ENCODE assay signal across 16 cellular contexts in the genomic region with DNA sequence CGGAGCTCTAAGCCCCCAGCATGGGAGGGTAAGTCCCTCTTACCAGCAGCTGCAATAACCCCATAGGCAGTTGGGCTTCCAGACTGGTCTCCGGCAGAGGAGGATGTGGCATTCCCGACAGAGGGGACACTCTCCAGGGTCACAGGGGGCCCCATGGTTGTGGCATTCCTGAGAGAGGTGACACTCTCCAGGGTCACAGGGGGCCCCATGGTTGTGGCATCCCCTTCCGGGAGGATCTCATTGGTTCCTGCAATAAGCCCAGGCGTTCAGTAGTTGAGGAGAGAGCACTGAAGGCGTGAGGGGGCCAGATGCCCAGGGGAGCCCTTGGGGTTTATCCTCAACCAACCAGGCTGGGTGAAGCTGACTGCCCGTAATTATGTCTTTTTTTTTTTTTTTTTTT. TPM values are rescaled to one million over a fixed set of nuclear protein-coding genes. Genes with fewer than 3 reads are reported as not detected.
DNase-seq lines count a peak whose midpoint lies in the region; ATAC-seq and TF ChIP-seq lines count a peak whose summit lies in the region.
"Had no signal": no experiment of that assay in that cellular context is flagged by ENCODE, and none has a peak within 500 bp of the region (broad histone marks: within the 10 kb centered on the region; RNA-seq: fewer than 3 reads in every experiment).

No MANE protein-coding gene starts in this region.

- no peak overlapping the region for H3K27ac Mint-ChIP-seq in activated naive CD8-positive, alpha-beta T cell treated with anti-CD3 and anti-CD28 coated beads, Interleukin-2, amount 10 ng/mL, durations not matched to agents 7 days and 5 days
- H3K27ac Mint-ChIP-seq in activated naive CD8-positive, alpha-beta T cell treated with anti-CD3 and anti-CD28 coated beads for 36 hours: no peak overlapping the region
- no peak overlapping the region for H3K27ac Mint-ChIP-seq in activated B cell treated with CpG ODN at 0.5 μM for 24 hours
- H3K27ac Mint-ChIP-seq: IgD-negative memory B cell; stimulated activated memory B cell treated with anti-CD40 and anti-IgM and Interleukin-4, amounts not matched to agents 10 μg/mL and 1 μg/mL and 100 μg/mL, for 72 hours had no signal

- H3K4me1 Mint-ChIP-seq in activated naive CD8-positive, alpha-beta T cell treated with anti-CD3 and anti-CD28 coated beads, Interleukin-2, amount 10 ng/mL, durations not matched to agents 7 days and 5 days: peaks cover 19% of the 10 kb centered on the region
- H3K4me1 Mint-ChIP-seq in activated naive CD8-positive, alpha-beta T cell treated with anti-CD3 and anti-CD28 coated beads for 36 hours: peaks cover 22% of the 10 kb centered on the region
- H3K4me1 Mint-ChIP-seq in activated B cell treated with CpG ODN at 0.5 μM for 24 hours: peaks cover 17% of the 10 kb centered on the region

- 62 to 74% methylated on average over 7 of the region's 7 CpGs for WGBS in lower leg skin, 2 donors

- H3K27me3 ChIP-seq in upper lobe of right lung: no peaks in the 10 kb centered on the region

- no peaks in the 10 kb centered on the region for H3K9me3 ChIP-seq in upper lobe of right lung
- H3K9me3 ChIP-seq: heart right ventricle had no signal

- H3K9me3 Mint-ChIP-seq in activated naive CD8-positive, alpha-beta T cell treated with anti-CD3 and anti-CD28 coated beads, Interleukin-2, amount 10 ng/mL, durations not matched to agents 7 days and 5 days: no peaks in the 10 kb centered on the region
- no peaks in the 10 kb centered on the region for H3K9me3 Mint-ChIP-seq in activated naive CD8-positive, alpha-beta T cell treated with anti-CD3 and anti-CD28 coated beads for 36 hours
- H3K9me3 Mint-ChIP-seq in activated B cell treated with CpG ODN at 0.5 μM for 24 hours: no peaks in the 10 kb centered on the region
- H3K9me3 Mint-ChIP-seq: IgD-negative memory B cell; stimulated activated memory B cell treated with anti-CD40 and anti-IgM and Interleukin-4, amounts not matched to agents 10 μg/mL and 1 μg/mL and 100 μg/mL, for 72 hours had no signal

- DNase-seq in activated naive CD8-positive, alpha-beta T cell treated with anti-CD3 and anti-CD28 coated beads, Interleukin-2, amount 10 ng/mL, durations not matched to agents 7 days and 5 days: peak; percentile 21
- no peak for DNase-seq in activated naive CD8-positive, alpha-beta T cell treated with anti-CD3 and anti-CD28 coated beads for 36 hours
- DNase-seq in activated B cell treated with CpG ODN at 0.5 μM for 24 hours (peak; percentile 13), lower leg skin (ENCODE audit: low spot score in 2 of 2) (peak; percentile 10 to 77), upper lobe of right lung (peak; percentile 54), AML-193 (lab: John Stamatoyannopoulos, UW) (no peak), T-helper 9 cell (no peak)
- DNase-seq: mesendoderm, NCI-H187 treated with DMSO at 0.1 percent for 48 hours, NCI-H226, RPMI8226, SW 1271, trophoblast cell had no signal

- H3K4me3 Mint-ChIP-seq in activated naive CD8-positive, alpha-beta T cell treated with anti-CD3 and anti-CD28 coated beads, Interleukin-2, amount 10 ng/mL, durations not matched to agents 7 days and 5 days: no peak overlapping the region
- no peak overlapping the region for H3K4me3 Mint-ChIP-seq in activated naive CD8-positive, alpha-beta T cell treated with anti-CD3 and anti-CD28 coated beads for 36 hours
- H3K4me3 Mint-ChIP-seq in activated B cell treated with CpG ODN at 0.5 μM for 24 hours: no peak overlapping the region
- H3K4me3 Mint-ChIP-seq: IgD-negative memory B cell; stimulated activated memory B cell treated with anti-CD40 and anti-IgM and Interleukin-4, amounts not matched to agents 10 μg/mL and 1 μg/mL and 100 μg/mL, for 72 hours had no signal

- TF ChIP-seq POLR2A in lower leg skin (IDR thresholded peaks at IDR 0.05): no peak

- CTCF ChIA-PET in activated B cell treated with CpG ODN at 0.5 μM for 24 hours (lab: Charles Lee): no interaction called here

- peaks cover 7% of the 10 kb centered on the region for H3K36me3 Mint-ChIP-seq in activated naive CD8-positive, alpha-beta T cell treated with anti-CD3 and anti-CD28 coated beads, Interleukin-2, amount 10 ng/mL, durations not matched to agents 7 days and 5 days
- H3K36me3 Mint-ChIP-seq in activated naive CD8-positive, alpha-beta T cell treated with anti-CD3 and anti-CD28 coated beads for 36 hours: peaks cover 21% of the 10 kb centered on the region
- peaks cover 8% of the 10 kb centered on the region for H3K36me3 Mint-ChIP-seq in activated B cell treated with CpG ODN at 0.5 μM for 24 hours (ENCODE audit: low read depth)

- ATAC-seq in activated naive CD8-positive, alpha-beta T cell treated with anti-CD3 and anti-CD28 coated beads, Interleukin-2, amount 10 ng/mL, durations not matched to agents 7 days and 5 days (ENCODE audit: low read depth): no peak
- ATAC-seq in activated B cell treated with CpG ODN at 0.5 μM for 24 hours (ENCODE audit: low read depth): no peak
- ATAC-seq in upper lobe of right lung: no peak
- ATAC-seq: stimulated activated memory B cell treated with anti-CD40 and anti-IgM and Interleukin-4, amounts not matched to agents 10 μg/mL and 1 μg/mL and 100 μg/mL, for 72 hours had no signal

- H3K36me3 ChIP-seq in upper lobe of right lung: no peaks in the 10 kb centered on the region

- H3K27me3 Mint-ChIP-seq in activated naive CD8-positive, alpha-beta T cell treated with anti-CD3 and anti-CD28 coated beads, Interleukin-2, amount 10 ng/mL, durations not matched to agents 7 days and 5 days: no peaks in the 10 kb centered on the region
- H3K27me3 Mint-ChIP-seq in activated naive CD8-positive, alpha-beta T cell treated with anti-CD3 and anti-CD28 coated beads for 36 hours: no peaks in the 10 kb centered on the region
- no peaks in the 10 kb centered on the region for H3K27me3 Mint-ChIP-seq in activated B cell treated with CpG ODN at 0.5 μM for 24 hours
- H3K27me3 Mint-ChIP-seq: IgD-negative memory B cell; stimulated activated memory B cell treated with anti-CD40 and anti-IgM and Interleukin-4, amounts not matched to agents 10 μg/mL and 1 μg/mL and 100 μg/mL, for 72 hours had no signal

- H3K4me3 ChIP-seq in lower leg skin (ENCODE audit: low read depth, poor library complexity, severe bottlenecking): no peak overlapping the region
- H3K4me3 ChIP-seq in upper lobe of right lung: no peak overlapping the region
- H3K4me3 ChIP-seq: heart right ventricle had no signal

- H3K4me1 ChIP-seq in upper lobe of right lung: peaks cover 10% of the 10 kb centered on the region

- POLR2A ChIA-PET in activated naive CD8-positive, alpha-beta T cell treated with anti-CD3 and anti-CD28 coated beads, Interleukin-2, amount 10 ng/mL, durations not matched to agents 7 days and 5 days (lab: Charles Lee): no interaction called here
- POLR2A ChIA-PET in activated B cell treated with CpG ODN at 0.5 μM for 24 hours (lab: Charles Lee): interaction anchor here (0.5 to 0.7 kb wide), 2 partner anchors 35 to 1039 kb away, joined by 10 to 12 read pairs; no protein-coding TSS in a partner anchor

- no peak overlapping the region for H3K27ac ChIP-seq in upper lobe of right lung

- TF ChIP-seq CTCF in activated B cell treated with CpG ODN at 0.5 μM for 24 hours (IDR thresholded peaks at IDR 0.05) (no peak), lower leg skin (IDR thresholded peaks at IDR 0.05) (no peak), upper lobe of right lung (IDR thresholded peaks at IDR 0.05) (no peak)

- intact Hi-C loops in activated B cell treated with CpG ODN at 0.5 μM for 24 hours (cut with micrococcal nuclease): no loop called here
- intact Hi-C loops in lower leg skin (cut with DNase I; ENCODE audit: low total_unique reads): no loop called here
- intact Hi-C loops in upper lobe of right lung (cut with DNase I): no loop called here

RNA-seq across cellular contexts. Expression of a gene that starts 5.4 kb away (rescaled TPM):
- total RNA-seq in activated naive CD8-positive, alpha-beta T cell treated with anti-CD3 and anti-CD28 coated beads, Interleukin-2, amount 10 ng/mL, durations not matched to agents 7 days and 5 days: 10 to 100 TPM; 36.1 to 38.4 TPM
- total RNA-seq in activated naive CD8-positive, alpha-beta T cell treated with anti-CD3 and anti-CD28 coated beads for 36 hours: 10 to 100 TPM; 71.5 to 77.7 TPM
- total RNA-seq in activated B cell treated with CpG ODN at 0.5 μM for 24 hours (23.7 and 24.6 TPM in 2 replicates), lower leg skin (10 to 100 TPM in 3 of 4 donors, 1 to 10 TPM in 1; 9.0 to 23.6 (median 16.8) TPM), upper lobe of right lung (49.4 TPM)

RNA-seq across cellular contexts. Expression of a gene that starts 18.4 kb away (rescaled TPM):
- total RNA-seq in activated naive CD8-positive, alpha-beta T cell treated with anti-CD3 and anti-CD28 coated beads, Interleukin-2, amount 10 ng/mL, durations not matched to agents 7 days and 5 days: 10 to 100 TPM; 53.8 to 59.0 TPM
- 10 to 100 TPM; 78.0 to 84.8 TPM for total RNA-seq in activated naive CD8-positive, alpha-beta T cell treated with anti-CD3 and anti-CD28 coated beads for 36 hours
- total RNA-seq in activated B cell treated with CpG ODN at 0.5 μM for 24 hours (31.1 and 35.8 TPM in 2 replicates), lower leg skin (10 to 100 TPM; 24.5 to 39.5 (median 32.3) TPM), upper lobe of right lung (35.7 TPM)

RNA-seq across cellular contexts. Expression of a gene that starts 18.6 kb away (rescaled TPM):
- total RNA-seq in activated naive CD8-positive, alpha-beta T cell treated with anti-CD3 and anti-CD28 coated beads, Interleukin-2, amount 10 ng/mL, durations not matched to agents 7 days and 5 days: 1,000 to 10,000 TPM; 1,838 to 1,917 TPM
- 1,000 to 10,000 TPM; 2,304 to 2,331 TPM for total RNA-seq in activated naive CD8-positive, alpha-beta T cell treated with anti-CD3 and anti-CD28 coated beads for 36 hours
- total RNA-seq in activated B cell treated with CpG ODN at 0.5 μM for 24 hours (3,149 and 3,168 TPM in 2 replicates), lower leg skin (100 to 1,000 TPM; 427 to 879 (median 727) TPM), upper lobe of right lung (1,645 TPM)

RNA-seq across cellular contexts. Expression of a gene that starts 40.3 kb away (rescaled TPM):
- 1 to 10 TPM; 4.5 to 4.8 TPM for total RNA-seq in activated naive CD8-positive, alpha-beta T cell treated with anti-CD3 and anti-CD28 coated beads, Interleukin-2, amount 10 ng/mL, durations not matched to agents 7 days and 5 days
- under 1 TPM; 0.47 to 0.64 TPM for total RNA-seq in activated naive CD8-positive, alpha-beta T cell treated with anti-CD3 and anti-CD28 coated beads for 36 hours
- 0.07 and 0.29 TPM in 2 replicates for total RNA-seq in activated B cell treated with CpG ODN at 0.5 μM for 24 hours
- 10 to 100 TPM in 2 of 4 donors, 1 to 10 TPM in 2; 7.6 to 16.7 (median 11.4) TPM for total RNA-seq in lower leg skin
- 54.0 TPM for total RNA-seq in upper lobe of right lung

Comparison
In these comparisons a context has a peak if more than half of its experiments do, and no peak if none do; other contexts are left out.
1. DNase-seq: peak in activated naive CD8-positive, alpha-beta T cell treated with anti-CD3 and anti-CD28 coated beads, Interleukin-2, amount 10 ng/mL, durations not matched to agents 7 days and 5 days (single experiment), activated B cell treated with CpG ODN at 0.5 μM for 24 hours (single experiment), lower leg skin (2 of 2) and upper lobe of right lung (single experiment); none in activated naive CD8-positive, alpha-beta T cell treated with anti-CD3 and anti-CD28 coated beads for 36 hours (single experiment), AML-193 (0 of 2) and T-helper 9 cell (single experiment).